ENCODE assay signal across 1 cellular context in genomic region chr9:95031711-95032461, GRCh38.
TF ChIP-seq lines count a peak whose summit lies in the region.

No MANE protein-coding gene starts in this region.

TF ChIP-seq in HepG2, 621 proteins besides CTCF, POLR2A, EP300 and RAD21 (continued from another document and continues in another):
- peak; percentile 64; the same call in 2 of the 3 replicates for TF ChIP-seq MXI1 (IDR thresholded peaks at IDR 0.05; ENCODE audit: borderline replicate concordance, low read depth, low read length)
- TF ChIP-seq ZNF761 (CRISPR knock-in tag; conservative IDR thresholded peaks at IDR 0.05), result no peak
- peak; percentile 96 for TF ChIP-seq NCOA2 (CRISPR knock-in tag; IDR thresholded peaks at IDR 0.05)
- no peak for TF ChIP-seq CCDC6 (CRISPR knock-in tag; IDR thresholded peaks at IDR 0.05)
- TF ChIP-seq ZNF121 (CRISPR knock-in tag; IDR thresholded peaks at IDR 0.05), result peak; percentile 50; the same call in 1 of the 2 replicates
- no peak for TF ChIP-seq LCORL (IDR thresholded peaks at IDR 0.05)
- peak; percentile 65; the same call in 1 of the 2 replicates for TF ChIP-seq LCORL (CRISPR knock-in tag; IDR thresholded peaks at IDR 0.05)
- TF ChIP-seq ZNF343 (CRISPR knock-in tag; IDR thresholded peaks at IDR 0.05), result no peak
- no peak for TF ChIP-seq ZBTB42 (CRISPR knock-in tag; IDR thresholded peaks at IDR 0.05)
- TF ChIP-seq FIP1L1 (IDR thresholded peaks at IDR 0.05; ENCODE audit: borderline replicate concordance, insufficient read depth, low read depth, low read length), result no peak
- no peak for TF ChIP-seq ZNF224 (CRISPR knock-in tag; IDR thresholded peaks at IDR 0.05)
- TF ChIP-seq HOXA9 (CRISPR knock-in tag; IDR thresholded peaks at IDR 0.05; ENCODE audit: borderline replicate concordance), result no peak
- no peak for TF ChIP-seq CBX2 (IDR thresholded peaks at IDR 0.05; ENCODE audit: low read depth, low read length)
- no peak for TF ChIP-seq CBX2 (CRISPR knock-in tag; IDR thresholded peaks at IDR 0.05; ENCODE audit: low read depth)
- no peak for TF ChIP-seq SETDB1 (CRISPR knock-in tag; IDR thresholded peaks at IDR 0.05; ENCODE audit: borderline replicate concordance)
- no peak for TF ChIP-seq ZNF44 (CRISPR knock-in tag; IDR thresholded peaks at IDR 0.05)
- TF ChIP-seq UBTF (CRISPR knock-in tag; IDR thresholded peaks at IDR 0.05), result no peak
- TF ChIP-seq FOXA1 (IDR thresholded peaks at IDR 0.05), result no peak
- peak; percentile 85 for TF ChIP-seq FOXA1 (CRISPR knock-in tag; IDR thresholded peaks at IDR 0.05)
- no peak; the same call in 1 of the 2 replicates for TF ChIP-seq ZNF792 (CRISPR knock-in tag; IDR thresholded peaks at IDR 0.05)
- TF ChIP-seq TP53 (CRISPR knock-in tag; conservative IDR thresholded peaks at IDR 0.05), result peak; percentile 81; the same call in 1 of the 2 replicates
- no peak for TF ChIP-seq NCOA1 (CRISPR knock-in tag; IDR thresholded peaks at IDR 0.05)
- peak; percentile 93 for TF ChIP-seq SP5 (CRISPR knock-in tag; IDR thresholded peaks at IDR 0.05; ENCODE audit: borderline replicate concordance, low read depth)
- TF ChIP-seq MAZ (IDR thresholded peaks at IDR 0.05; ENCODE audit: borderline replicate concordance, low read depth, low read length), result no peak
- 0 out of 2 replicates have a peak, but pooled peaks have one; percentile 45 for TF ChIP-seq MAZ (CRISPR knock-in tag; IDR thresholded peaks at IDR 0.05; ENCODE audit: low read depth)
- TF ChIP-seq POGZ (CRISPR knock-in tag; IDR thresholded peaks at IDR 0.05), result peak; percentile 39; the same call in 1 of the 2 replicates
- TF ChIP-seq CEBPG (CRISPR knock-in tag; IDR thresholded peaks at IDR 0.05), result peak; percentile 49
- no peak for TF ChIP-seq SP1 (IDR thresholded peaks at IDR 0.05)
- TF ChIP-seq SP1 (CRISPR knock-in tag; IDR thresholded peaks at IDR 0.05), result peak; percentile 2; the same call in 1 of the 2 replicates
- TF ChIP-seq NAIF1 (CRISPR knock-in tag; IDR thresholded peaks at IDR 0.05; ENCODE audit: borderline replicate concordance), result no peak
- no peak for TF ChIP-seq PRDM4 (CRISPR knock-in tag; IDR thresholded peaks at IDR 0.05; ENCODE audit: borderline replicate concordance)
- TF ChIP-seq DPF2 (CRISPR knock-in tag; IDR thresholded peaks at IDR 0.05; ENCODE audit: borderline replicate concordance, low read depth), result peak; percentile 20; the same call in 1 of the 2 replicates
- peak; percentile 81 for TF ChIP-seq MIER3 (CRISPR knock-in tag; IDR thresholded peaks at IDR 0.05; ENCODE audit: borderline replicate concordance)
- no peak for TF ChIP-seq ZNF749 (CRISPR knock-in tag; IDR thresholded peaks at IDR 0.05; ENCODE audit: borderline replicate concordance)
- no peak for TF ChIP-seq LBX2 (CRISPR knock-in tag; IDR thresholded peaks at IDR 0.05; ENCODE audit: borderline replicate concordance)
- no peak for TF ChIP-seq HINFP (CRISPR knock-in tag; IDR thresholded peaks at IDR 0.05; ENCODE audit: low read depth)
- no peak for TF ChIP-seq TIGD3 (CRISPR knock-in tag; IDR thresholded peaks at IDR 0.05; ENCODE audit: borderline replicate concordance)
- TF ChIP-seq ONECUT2 (CRISPR knock-in tag; IDR thresholded peaks at IDR 0.05), result no peak
- TF ChIP-seq ZXDC (CRISPR knock-in tag; IDR thresholded peaks at IDR 0.05), result no peak
- no peak for TF ChIP-seq MTA3 (CRISPR knock-in tag; IDR thresholded peaks at IDR 0.05)
- TF ChIP-seq ZNF775 (CRISPR knock-in tag; IDR thresholded peaks at IDR 0.05; ENCODE audit: borderline replicate concordance), result no peak
- TF ChIP-seq ZNF770 (CRISPR knock-in tag; IDR thresholded peaks at IDR 0.05), result 0 out of 2 replicates have a peak, but pooled peaks have one; percentile 30
- TF ChIP-seq E2F1 (CRISPR knock-in tag; IDR thresholded peaks at IDR 0.05), result no peak
- peak; percentile 68; the same call in 1 of the 2 replicates for TF ChIP-seq TFAP4 (IDR thresholded peaks at IDR 0.05; ENCODE audit: borderline replicate concordance, low read depth)
- no peak for TF ChIP-seq AHR (CRISPR knock-in tag; IDR thresholded peaks at IDR 0.05)
- peak; percentile 73 for TF ChIP-seq RARA (CRISPR knock-in tag; IDR thresholded peaks at IDR 0.05)
- no peak; the same call in 1 of the 2 replicates for TF ChIP-seq ATF3 (CRISPR knock-in tag; IDR thresholded peaks at IDR 0.05)
- TF ChIP-seq SMAD3 (CRISPR knock-in tag; IDR thresholded peaks at IDR 0.05), result no peak
- TF ChIP-seq ZNF678 (CRISPR knock-in tag; IDR thresholded peaks at IDR 0.05), result no peak
- TF ChIP-seq KLF15 (CRISPR knock-in tag; IDR thresholded peaks at IDR 0.05; ENCODE audit: borderline replicate concordance), result no peak
- TF ChIP-seq SMARCE1 (IDR thresholded peaks at IDR 0.05; ENCODE audit: borderline replicate concordance), result no peak
- TF ChIP-seq ZFP1 (CRISPR knock-in tag; IDR thresholded peaks at IDR 0.05), result no peak
- no peak for TF ChIP-seq NR2C2 (CRISPR knock-in tag; IDR thresholded peaks at IDR 0.05; ENCODE audit: borderline replicate concordance)
- TF ChIP-seq SCMH1 (CRISPR knock-in tag; IDR thresholded peaks at IDR 0.05; ENCODE audit: borderline replicate concordance), result no peak
- no peak for TF ChIP-seq KLF9 (CRISPR knock-in tag; IDR thresholded peaks at IDR 0.05; ENCODE audit: low read depth)
- TF ChIP-seq ZNF260 (CRISPR knock-in tag; IDR thresholded peaks at IDR 0.05; ENCODE audit: borderline replicate concordance, low read depth), result no peak
- TF ChIP-seq YEATS4 (CRISPR knock-in tag; IDR thresholded peaks at IDR 0.05; ENCODE audit: borderline replicate concordance), result 0 out of 2 replicates have a peak, but pooled peaks have one; percentile 54
